ENCODE assay signal across 9 cellular contexts in genomic region chr4:6469898-6470501, GRCh38. TPM values are rescaled to one million over a fixed set of nuclear protein-coding genes. Genes with fewer than 3 reads are reported as not detected.
DNase-seq lines count a peak whose midpoint lies in the region; ATAC-seq and TF ChIP-seq lines count a peak whose summit lies in the region.
"Had no signal": no experiment of that assay in that cellular context is flagged by ENCODE, and none has a peak within 500 bp of the region (broad histone marks: within the 10 kb centered on the region; RNA-seq: fewer than 3 reads in every experiment).

No MANE protein-coding gene starts in this region.

- intact Hi-C loops in natural killer cell (cut with micrococcal nuclease) = no loop called here
- intact Hi-C loops in esophagus muscularis mucosa (cut with DNase I) = no loop called here
- intact Hi-C loops in transverse colon (cut with DNase I; ENCODE audit: low total_unique reads) = no loop called here

- TF ChIP-seq EP300 in esophagus muscularis mucosa (IDR thresholded peaks at IDR 0.05) = no peak
- TF ChIP-seq EP300 in transverse colon (IDR thresholded peaks at IDR 0.05; ENCODE audit: low read depth) = no peak

- peaks cover 36 to 39% of the 10 kb centered on the region in 2 donors for H3K27me3 Mint-ChIP-seq in natural killer cell treated with Interleukin-12 subunit alpha and Interleukin-12 subunit beta and Interleukin-15 and Interleukin-18, amount 100 ng/mL, for 72 hours
- peaks cover 40 to 50% of the 10 kb centered on the region in 2 donors for H3K27me3 Mint-ChIP-seq in natural killer cell (ENCODE audit: low read depth in 2 of 2)
- peaks cover 87% of the 10 kb centered on the region for H3K27me3 Mint-ChIP-seq in neural crest cell (ENCODE audit: low read depth)

- peak overlapping the region; percentile 57 to 64 (median 59) for H3K4me3 ChIP-seq in esophagus muscularis mucosa
- H3K4me3 ChIP-seq in transverse colon = peak overlapping the region in 2 of 4 donors; percentile 33 to 40
- H3K4me3 ChIP-seq in SJCRH30 = no peak overlapping the region

- in situ Hi-C loops in transverse colon (cut with MboI; ENCODE audit: low pct_ligation_motif_present in 1 of 4, low pct_unique_long_range_greater_than_20kb in 1 of 4, low sequenced_read_pairs in 3 of 4) = no loop called here

- H3K4me1 Mint-ChIP-seq in natural killer cell treated with Interleukin-12 subunit alpha and Interleukin-12 subunit beta and Interleukin-15 and Interleukin-18, amount 100 ng/mL, for 72 hours (ENCODE audit: low read depth in 2 of 2) = no peaks in the 10 kb centered on the region
- H3K4me1 Mint-ChIP-seq in natural killer cell (no peaks in the 10 kb centered on the region), neural crest cell (no peaks in the 10 kb centered on the region)

- H3K9me3 ChIP-seq in esophagus muscularis mucosa (no peaks in the 10 kb centered on the region), transverse colon (no peaks in the 10 kb centered on the region), SJCRH30 (replicated peaks) (no peaks in the 10 kb centered on the region)

- no peak for TF ChIP-seq CTCF in natural killer cell (IDR thresholded peaks at IDR 0.05)
- no peak for TF ChIP-seq CTCF in esophagus muscularis mucosa (IDR thresholded peaks at IDR 0.05)
- no peak for TF ChIP-seq CTCF in neural crest cell (conservative IDR thresholded peaks at IDR 0.05)
- no peak for TF ChIP-seq CTCF in transverse colon (IDR thresholded peaks at IDR 0.05)

- H3K36me3 ChIP-seq in esophagus muscularis mucosa = no peaks in the 10 kb centered on the region
- no peaks in the 10 kb centered on the region for H3K36me3 ChIP-seq in transverse colon
- no peaks in the 10 kb centered on the region for H3K36me3 ChIP-seq in SJCRH30

- 54% methylated on average over 18 of the region's 18 CpGs for WGBS in esophagus muscularis mucosa
- 48% methylated on average over 5 to 18 of the region's 18 CpGs for WGBS in transverse colon (ENCODE audit: low coverage in 1 of 2), 2 donors

- H3K27me3 ChIP-seq in esophagus muscularis mucosa = peaks cover 0 to 90% (median 14%) of the 10 kb centered on the region in 4 donors
- peaks cover 73% of the 10 kb centered on the region for H3K27me3 ChIP-seq in transverse colon
- H3K27me3 ChIP-seq in SJCRH30 = 0 out of 2 replicates have a peak, but pooled peaks cover 4% of the 10 kb centered on the region

- no peak for ATAC-seq in natural killer cell treated with Interleukin-12 subunit alpha and Interleukin-12 subunit beta and Interleukin-15 and Interleukin-18, amount 100 ng/mL, for 72 hours
- ATAC-seq in natural killer cell = no peak
- no peak for ATAC-seq in GM18861 (IDR thresholded peaks at IDR 0.05; ENCODE audit: unreplicated experiment)

- peak overlapping the region; percentile 32 for H3K4me3 Mint-ChIP-seq in natural killer cell treated with Interleukin-12 subunit alpha and Interleukin-12 subunit beta and Interleukin-15 and Interleukin-18, amount 100 ng/mL, for 72 hours
- H3K4me3 Mint-ChIP-seq in natural killer cell (no peak overlapping the region), neural crest cell (peak overlapping the region; percentile 61)

- H3K36me3 Mint-ChIP-seq in natural killer cell treated with Interleukin-12 subunit alpha and Interleukin-12 subunit beta and Interleukin-15 and Interleukin-18, amount 100 ng/mL, for 72 hours = no peaks in the 10 kb centered on the region
- no peaks in the 10 kb centered on the region for H3K36me3 Mint-ChIP-seq in natural killer cell
- no peaks in the 10 kb centered on the region for H3K36me3 Mint-ChIP-seq in neural crest cell (ENCODE audit: low read depth)
- H3K36me3 Mint-ChIP-seq: CD4-positive, CD25-positive, alpha-beta regulatory T cell had no signal

- peaks cover 12 to 24% (median 23%) of the 10 kb centered on the region in 4 donors for H3K4me1 ChIP-seq in esophagus muscularis mucosa
- H3K4me1 ChIP-seq in transverse colon = peaks cover 0 to 15% (median 5%) of the 10 kb centered on the region in 4 donors
- no peaks in the 10 kb centered on the region for H3K4me1 ChIP-seq in SJCRH30

- TF ChIP-seq POLR2A in esophagus muscularis mucosa (IDR thresholded peaks at IDR 0.05; ENCODE audit: low read depth) (no peak), transverse colon (IDR thresholded peaks at IDR 0.05) (no peak)

- no peaks in the 10 kb centered on the region for H3K9me3 Mint-ChIP-seq in natural killer cell treated with Interleukin-12 subunit alpha and Interleukin-12 subunit beta and Interleukin-15 and Interleukin-18, amount 100 ng/mL, for 72 hours
- H3K9me3 Mint-ChIP-seq in natural killer cell (no peaks in the 10 kb centered on the region), neural crest cell (no peaks in the 10 kb centered on the region)

- no peak for DNase-seq in natural killer cell treated with Interleukin-12 subunit alpha and Interleukin-12 subunit beta and Interleukin-15 and Interleukin-18, amount 100 ng/mL, for 72 hours (ENCODE audit: low spot score)
- DNase-seq in natural killer cell (no peak), esophagus muscularis mucosa (ENCODE audit: extremely low spot score) (peak; percentile 45), neural crest cell (ENCODE audit: low read depth, low spot score) (no peak), transverse colon (no peak), SJCRH30 (no peak), RPMI8226 (no peak)
- DNase-seq: CD4-positive, CD25-positive, alpha-beta regulatory T cell had no signal

- H3K27ac ChIP-seq in esophagus muscularis mucosa (replicated peaks in 1 of 4) = peak overlapping the region in 1 of 4 donors; percentile 19
- H3K27ac ChIP-seq in transverse colon = no peak overlapping the region
- H3K27ac ChIP-seq in SJCRH30 = no peak overlapping the region

- no peak overlapping the region for H3K27ac Mint-ChIP-seq in natural killer cell treated with Interleukin-12 subunit alpha and Interleukin-12 subunit beta and Interleukin-15 and Interleukin-18, amount 100 ng/mL, for 72 hours
- no peak overlapping the region for H3K27ac Mint-ChIP-seq in natural killer cell
- peak overlapping the region; percentile 84 for H3K27ac Mint-ChIP-seq in neural crest cell (ENCODE audit: unreplicated experiment)
- H3K27ac Mint-ChIP-seq: CD4-positive, CD25-positive, alpha-beta regulatory T cell had no signal

RNA-seq across cellular contexts. Expression of gene PPP2R2C, which starts 2.4 kb away (rescaled TPM):
- total RNA-seq in natural killer cell treated with Interleukin-12 subunit alpha and Interleukin-12 subunit beta and Interleukin-15 and Interleukin-18, amount 100 ng/mL, for 72 hours = not detected
- not detected for total RNA-seq in natural killer cell
- total RNA-seq in esophagus muscularis mucosa = 1 to 10 TPM in 3 of 4 donors, under 1 TPM in 1; 0.50 to 2.7 (median 1.4) TPM
- 0.32 and 0.35 TPM in 2 replicates for total RNA-seq in neural crest cell
- 1 to 10 TPM in 2 of 4 donors, under 1 TPM in 2; 0.27 to 8.8 (median 1.7) TPM for total RNA-seq in transverse colon
- not detected in 2 replicates for total RNA-seq in SJCRH30 (2014; rRNA removed; shearing (Covaris generic))
- total RNA-seq: CD4-positive, CD25-positive, alpha-beta regulatory T cell had no signal
